In the genomic region with DNA sequence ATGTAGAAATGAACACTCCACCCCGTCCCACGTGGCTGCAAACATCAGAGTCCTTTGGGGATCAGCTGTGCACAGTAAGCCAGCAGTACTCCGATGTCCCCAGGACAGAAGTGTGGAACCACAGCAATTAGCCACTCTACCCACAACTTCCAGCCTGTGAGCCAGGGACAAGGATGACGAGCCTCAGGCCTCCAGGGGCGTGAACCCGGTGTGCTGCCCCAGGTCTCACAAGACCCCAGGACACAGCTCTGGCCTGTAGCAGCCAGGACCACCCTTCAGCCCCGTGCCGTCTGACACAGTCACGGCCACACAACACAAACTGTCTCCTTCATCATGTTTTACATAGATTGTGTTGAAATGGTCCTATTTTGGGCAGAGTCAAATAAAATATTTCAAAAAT, we compare ENCODE assay signal across 1 cellular context.
TF ChIP-seq lines count a peak whose summit lies in the region.

No MANE protein-coding gene starts in this region.

TF ChIP-seq in H1, 55 proteins besides CTCF, POLR2A, EP300 and RAD21:
- no peak for TF ChIP-seq SAP30 (IDR thresholded peaks at IDR 0.05; ENCODE audit: insufficient read depth, insufficient replicate concordance, low read length)
- TF ChIP-seq TEAD4 (IDR thresholded peaks at IDR 0.05; ENCODE audit: low read depth, low read length), result no peak
- 0 out of 2 replicates have a peak, but pooled peaks have one; percentile 27 for TF ChIP-seq POLR2AphosphoS5 (IDR thresholded peaks at IDR 0.05; ENCODE audit: low read depth, low read length)
